In genomic region chr2:17245921-17246320, GRCh38 we compare ENCODE assay signal across 17 cellular contexts.
DNase-seq lines count a peak whose midpoint lies in the region; ATAC-seq and TF ChIP-seq lines count a peak whose summit lies in the region.
"Had no signal": no experiment of that assay in that cellular context is flagged by ENCODE, and none has a peak within 500 bp of the region (broad histone marks: within the 10 kb centered on the region; RNA-seq: fewer than 3 reads in every experiment).

No MANE protein-coding gene starts in this region.

- H4K20me1 ChIP-seq in mammary epithelial cell (ENCODE audit: insufficient read depth, low read length) (no peaks in the 10 kb centered on the region), neural progenitor cell (ENCODE audit: low read depth) (no peaks in the 10 kb centered on the region)
- H4K20me1 ChIP-seq: BLaER1 had no signal

- H3K27me3 Mint-ChIP-seq in MCF 10A (ENCODE audit: insufficient read depth, unreplicated experiment) (peaks cover 13% of the 10 kb centered on the region), neural progenitor cell (ENCODE audit: insufficient read depth, low read depth) (no peaks in the 10 kb centered on the region)
- H3K27me3 Mint-ChIP-seq: CD4-positive, alpha-beta memory T cell had no signal

- H3K27ac ChIP-seq in mammary epithelial cell (ENCODE audit: insufficient read depth, low read depth, low read length) (no peak overlapping the region), neural progenitor cell (no peak overlapping the region), spleen (no peak overlapping the region)
- H3K27ac ChIP-seq: BLaER1 had no signal

- H3K4me1 Mint-ChIP-seq in MCF 10A (ENCODE audit: insufficient read depth, unreplicated experiment) (no peaks in the 10 kb centered on the region), neural progenitor cell (no peaks in the 10 kb centered on the region)
- H3K4me1 Mint-ChIP-seq: CD4-positive, alpha-beta memory T cell had no signal

- H3K36me3 ChIP-seq in mammary epithelial cell (ENCODE audit: insufficient read depth, low read length) (no peaks in the 10 kb centered on the region), neural progenitor cell (no peaks in the 10 kb centered on the region), spleen (no peaks in the 10 kb centered on the region)
- H3K36me3 ChIP-seq: BLaER1 had no signal

- H3K4me3 Mint-ChIP-seq in MCF 10A (ENCODE audit: unreplicated experiment), result no peak overlapping the region
- no peak overlapping the region for H3K4me3 Mint-ChIP-seq in neural progenitor cell
- H3K4me3 Mint-ChIP-seq: CD4-positive, alpha-beta memory T cell; GM23338 had no signal

- no peaks in the 10 kb centered on the region for H3K4me1 ChIP-seq in mammary epithelial cell (ENCODE audit: insufficient read depth, low read length)
- H3K4me1 ChIP-seq in neural progenitor cell, result no peaks in the 10 kb centered on the region
- H3K4me1 ChIP-seq in spleen, result no peaks in the 10 kb centered on the region

- no peak overlapping the region for H3K27ac Mint-ChIP-seq in MCF 10A (ENCODE audit: low read depth, unreplicated experiment)
- no peak overlapping the region for H3K27ac Mint-ChIP-seq in neural progenitor cell
- H3K27ac Mint-ChIP-seq: CD4-positive, alpha-beta memory T cell; GM23338 had no signal

- no peaks in the 10 kb centered on the region for H3F3A ChIP-seq in neural progenitor cell (ENCODE audit: low read depth)

- no peak overlapping the region for H3K4me2 ChIP-seq in mammary epithelial cell (ENCODE audit: insufficient read depth, low read depth, low read length)
- no peak overlapping the region for H3K4me2 ChIP-seq in neural progenitor cell
- H3K4me2 ChIP-seq: BLaER1, GM23338 had no signal

- BruUV-seq in MCF 10A (replicated peaks; lab: Mats Ljungman, UMichigan) (no TSS peak), mammary epithelial cell (replicated peaks; lab: Mats Ljungman, UMichigan) (no TSS peak)

- H3K9me3 Mint-ChIP-seq in MCF 10A (ENCODE audit: unreplicated experiment) (no peaks in the 10 kb centered on the region), neural progenitor cell (no peaks in the 10 kb centered on the region)
- H3K9me3 Mint-ChIP-seq: GM23338 had no signal

- TF ChIP-seq CTCF in MCF 10A (IDR thresholded peaks at IDR 0.05; ENCODE audit: unreplicated experiment) (no peak), mammary epithelial cell (conservative IDR thresholded peaks at IDR 0.05 in 1 of 2, IDR thresholded peaks at IDR 0.05 in 1 of 2; ENCODE audit: extremely low read depth in 1 of 2, insufficient read depth in 1 of 2, low read depth in 1 of 2, low read length in 2 of 2) (no peak), neural progenitor cell (IDR thresholded peaks at IDR 0.05) (no peak), spleen (IDR thresholded peaks at IDR 0.05 in 8 of 11, conservative IDR thresholded peaks at IDR 0.05 in 3 of 11) (no peak)

- TF ChIP-seq POLR2A in spleen (IDR thresholded peaks at IDR 0.05), result no peak

- POLR2A ChIA-PET in MCF 10A (lab: Yijun Ruan, JAX), result no interaction called here

- intact Hi-C loops in MCF 10A (cut with micrococcal nuclease), result no loop called here
- intact Hi-C loops in mammary epithelial cell (cut with micrococcal nuclease), result no loop called here
- intact Hi-C loops in spleen (cut with DNase I; ENCODE audit: low total_unique reads), result no loop called here

- no peaks in the 10 kb centered on the region for H3K79me2 ChIP-seq in mammary epithelial cell (ENCODE audit: insufficient read depth, low read length)
- H3K79me2 ChIP-seq in neural progenitor cell (ENCODE audit: low read depth), result no peaks in the 10 kb centered on the region

- in situ Hi-C loops in mammary epithelial cell (cut with MboI; ENCODE audit: low sequenced_read_pairs in 2 of 2), result no loop called here

- H3K27me3 ChIP-seq in mammary epithelial cell (ENCODE audit: insufficient read depth, low read length) (no peaks in the 10 kb centered on the region), neural progenitor cell (no peaks in the 10 kb centered on the region), spleen (replicated peaks in 1 of 7) (no peaks in the 10 kb centered on the region)
- H3K27me3 ChIP-seq: BLaER1 had no signal

- no peak overlapping the region for H3K9ac ChIP-seq in mammary epithelial cell (ENCODE audit: insufficient read depth, low read length)
- H3K9ac ChIP-seq in neural progenitor cell, result no peak overlapping the region
- H3K9ac ChIP-seq: BLaER1 had no signal

- peak; percentile 6 for DNase-seq in MCF 10A (ENCODE audit: unreplicated experiment)
- no peak for DNase-seq in mammary epithelial cell
- DNase-seq in epidermal melanocyte (ENCODE audit: insufficient read length, low spot score), result peak; percentile 32
- peak; percentile 43 for DNase-seq in myocyte (ENCODE audit: low read depth)
- DNase-seq in neural progenitor cell (ENCODE audit: low spot score), result no peak
- no peak for DNase-seq in NCI-H2029 (lab: John Stamatoyannopoulos, UW)
- DNase-seq in spleen, result no peak
- DNase-seq: CD4-positive, alpha-beta memory T cell; KG1; NCI-H1436; NCI-H2081; NCI-H2171 treated with DMSO at 0.1 percent for 48 hours had no signal

- ATAC-seq in GM19452 (IDR thresholded peaks at IDR 0.05; ENCODE audit: unreplicated experiment), result no peak
- ATAC-seq: GM23338, HepG2, Right ventricle myocardium inferior had no signal

- 12% methylated on average over 3 of the region's 3 CpGs for WGBS in mammary epithelial cell (ENCODE audit: low coverage, missing lambda C conversion rate)
- 68 to 85% (median 79%) methylated on average over 3 of the region's 3 CpGs for WGBS in spleen, 5 donors

- CTCF ChIA-PET in MCF 10A (lab: Yijun Ruan, JAX) (no interaction called here), mammary epithelial cell (lab: Charles Lee; ENCODE audit: low non-redundant PET) (no interaction called here)

- dilution Hi-C loops in mammary epithelial cell (cut with HindIII; ENCODE audit: low sequenced_read_pairs), result no loop called here

- H3K36me3 Mint-ChIP-seq in MCF 10A (ENCODE audit: insufficient read depth, unreplicated experiment) (no peaks in the 10 kb centered on the region), neural progenitor cell (no peaks in the 10 kb centered on the region)
- H3K36me3 Mint-ChIP-seq: CD4-positive, alpha-beta memory T cell had no signal

- H3K4me3 ChIP-seq in mammary epithelial cell (replicated peaks in 1 of 3; ENCODE audit: insufficient read depth in 1 of 3, low read depth in 2 of 3, low read length in 3 of 3), result no peak overlapping the region
- H3K4me3 ChIP-seq in neural progenitor cell, result no peak overlapping the region
- H3K4me3 ChIP-seq in spleen, result no peak overlapping the region
- H3K4me3 ChIP-seq: BLaER1, GM23338 had no signal

- H2AFZ ChIP-seq in mammary epithelial cell (ENCODE audit: low read depth, low read length), result no peak overlapping the region
- no peak overlapping the region for H2AFZ ChIP-seq in neural progenitor cell (replicated peaks)
- H2AFZ ChIP-seq: GM23338 had no signal

- no peaks in the 10 kb centered on the region for H3K9me3 ChIP-seq in mammary epithelial cell (replicated peaks; ENCODE audit: insufficient read depth, low read length)
- H3K9me3 ChIP-seq in neural progenitor cell (ENCODE audit: low read depth), result no peaks in the 10 kb centered on the region
- H3K9me3 ChIP-seq in spleen, result no peaks in the 10 kb centered on the region
- H3K9me3 ChIP-seq: BLaER1 had no signal

Comparison
In these comparisons a context has a peak if more than half of its experiments do, and no peak if none do; other contexts are left out.
1. DNase-seq: peak in MCF 10A (single experiment), epidermal melanocyte (single experiment) and myocyte (single experiment); none in mammary epithelial cell (single experiment), neural progenitor cell (single experiment), NCI-H2029 (single experiment) and spleen (single experiment).